ENCODE assay signal across 12 cellular contexts in the genomic region with DNA sequence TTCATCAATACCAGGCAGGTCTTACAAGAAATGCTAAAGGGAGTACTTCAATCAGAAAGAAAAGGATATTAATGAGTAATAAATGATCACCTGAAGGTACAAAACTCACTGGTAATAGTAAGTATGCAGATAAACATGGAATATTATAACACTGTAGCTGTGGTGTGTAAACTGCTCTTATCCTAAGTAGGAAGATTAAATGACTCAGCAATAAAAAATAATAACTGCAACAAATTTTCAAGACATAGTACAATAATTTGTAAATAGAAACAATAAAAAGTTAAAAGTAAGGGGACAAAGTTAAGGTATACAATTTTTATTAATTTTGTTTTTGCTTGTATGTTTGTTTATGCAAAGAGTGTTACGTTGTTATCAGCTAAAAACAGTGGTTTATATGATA. TPM values are rescaled to one million over a fixed set of nuclear protein-coding genes. Genes with fewer than 3 reads are reported as not detected.
"Had no signal": no experiment of that assay in that cellular context is flagged by ENCODE, and none has a peak within 500 bp of the region (broad histone marks: within the 10 kb centered on the region; RNA-seq: fewer than 3 reads in every experiment).

No MANE protein-coding gene starts in this region.

- H3K9me3 Mint-ChIP-seq: HFFc6 had no signal

- H3K36me3 ChIP-seq: HAP-1 had no signal

- H3K4me3 Mint-ChIP-seq: GM23338, HFFc6 had no signal

- H3K4me3 ChIP-seq: GM23338, HAP-1 had no signal

- FAIRE-seq: HTR-8/SVneo had no signal

- H3K9ac ChIP-seq: KMS-11 had no signal

- H3K27ac ChIP-seq: KMS-11 had no signal

- ATAC-seq: GM23338, HCT116 had no signal

- H3K4me1 Mint-ChIP-seq: GM23338 had no signal

- DNase-seq: H7, HFFc6, Karpas-422, KBM-7 had no signal

- H2AFZ ChIP-seq: GM23338 had no signal

- H3K27ac Mint-ChIP-seq: GM23338, HFFc6 had no signal

- H3K4me1 ChIP-seq: HAP-1 had no signal

- H3K4me2 ChIP-seq: GM23338, KMS-11 had no signal

RNA-seq across cellular contexts. Expression of gene DACH2, which starts 43.7 kb away (rescaled TPM):
- total RNA-seq: H4, HFFc6, HT-29, LHCN-M2 had no signal
